18 cellular contexts compared by ENCODE assay signal in the genomic region with DNA sequence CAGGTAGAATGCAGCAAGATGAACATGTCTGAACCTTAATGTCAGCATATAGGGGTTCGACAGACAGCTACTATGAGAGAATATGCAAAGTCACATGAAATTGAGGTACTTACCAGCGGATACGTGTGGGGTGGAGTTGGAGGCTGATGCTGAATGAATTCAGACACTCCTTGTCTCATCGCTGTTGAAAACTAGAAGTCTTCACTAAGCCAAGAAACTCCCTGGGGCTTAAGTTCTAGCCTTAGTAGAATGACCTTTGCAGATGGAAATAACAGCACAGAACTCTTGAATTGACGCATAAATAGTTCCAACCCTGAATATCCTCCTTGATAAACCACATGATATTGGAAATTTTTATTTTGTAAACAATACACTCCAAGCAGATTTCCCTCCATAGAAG. TPM values are rescaled to one million over a fixed set of nuclear protein-coding genes. Genes with fewer than 3 reads are reported as not detected.
A peak's percentile ranks its signal among the peaks of the same experiment; 100 is the strongest.
DNase-seq lines count a peak whose midpoint lies in the region; ATAC-seq and TF ChIP-seq lines count a peak whose summit lies in the region.
"Had no signal": no experiment of that assay in that cellular context is flagged by ENCODE, and none has a peak within 500 bp of the region (broad histone marks: within the 10 kb centered on the region; RNA-seq: fewer than 3 reads in every experiment).

No MANE protein-coding gene starts in this region.

- no peaks in the 10 kb centered on the region for H3K4me1 Mint-ChIP-seq in CD14-positive monocyte

- H3K27me3 ChIP-seq in IMR-90 (ENCODE audit: control insufficient read depth, insufficient read depth, low read length) (no peaks in the 10 kb centered on the region), Karpas-422 (ENCODE audit: low read length) (no peaks in the 10 kb centered on the region), gastrocnemius medialis (no peaks in the 10 kb centered on the region), upper lobe of left lung (no peaks in the 10 kb centered on the region), colonic mucosa (no peaks in the 10 kb centered on the region)
- H3K27me3 ChIP-seq: BE2C had no signal

- peak overlapping the region; percentile 53; the same call in 1 of the 2 replicates for H2BK120ac ChIP-seq in IMR-90 (ENCODE audit: low read depth, low read length)

- no peak for ATAC-seq in IMR-90 (ENCODE audit: low read depth)
- ATAC-seq in left ventricle myocardium superior: peak; percentile 27
- ATAC-seq in gastrocnemius medialis: no peak
- ATAC-seq in upper lobe of left lung (ENCODE audit: low FRiP score in 2 of 2): no peak
- ATAC-seq: HepG2 had no signal

- no peak overlapping the region for H4K8ac ChIP-seq in IMR-90 (ENCODE audit: low read depth in 2 of 2, low read length in 2 of 2)

- H3K4me2 ChIP-seq in IMR-90 (ENCODE audit: low read depth, low read length): no peak overlapping the region
- H3K4me2 ChIP-seq in Karpas-422 (ENCODE audit: low read depth, low read length, poor library complexity, severe bottlenecking): no peak overlapping the region

- 0 out of 2 replicates have a peak, but pooled peaks cover 3% of the 10 kb centered on the region for H3K9me1 ChIP-seq in IMR-90 (ENCODE audit: insufficient read depth, low read length)

- peak overlapping the region; percentile 36 for H4K91ac ChIP-seq in IMR-90 (ENCODE audit: insufficient read depth, low read depth, low read length)

- peak overlapping the region; percentile 36 for H2BK20ac ChIP-seq in IMR-90 (ENCODE audit: low read depth, low read length)

- no peaks in the 10 kb centered on the region for H3K9me2 ChIP-seq in Karpas-422 (replicated peaks; ENCODE audit: insufficient read depth, low read length)

- POLR2A ChIA-PET in IMR-90 (lab: Charles Lee; ENCODE audit: unreplicated experiment): no interaction called here

- H3K18ac ChIP-seq in IMR-90 (ENCODE audit: low read depth, low read length): no peak overlapping the region

- no peak overlapping the region for H3K56ac ChIP-seq in IMR-90 (ENCODE audit: extremely low read depth, insufficient read depth, low read length)

- H2BK15ac ChIP-seq in IMR-90 (ENCODE audit: low read depth, low read length): peak overlapping the region; percentile 79; the same call in 2 of the 3 replicates

- intact Hi-C loops in IMR-90 (cut with micrococcal nuclease): no loop called here
- intact Hi-C loops in left ventricle myocardium superior (cut with micrococcal nuclease): no loop called here
- intact Hi-C loops in gastrocnemius medialis (cut with DNase I; ENCODE audit: low total_unique reads): no loop called here
- intact Hi-C loops in colonic mucosa (cut with DNase I): no loop called here
- intact Hi-C loops in CD14-positive monocyte (cut with micrococcal nuclease): no loop called here

- H4K5ac ChIP-seq in IMR-90 (ENCODE audit: low read depth, low read length): no peak overlapping the region

- TF ChIP-seq POLR2A in IMR-90 (IDR thresholded peaks at IDR 0.05; ENCODE audit: low read depth, low read length) (no peak), gastrocnemius medialis (IDR thresholded peaks at IDR 0.05) (no peak), upper lobe of left lung (IDR thresholded peaks at IDR 0.05) (no peak)

- BruUV-seq in IMR-90 (replicated peaks; lab: Mats Ljungman, UMichigan): no TSS peak

- H4K20me1 ChIP-seq in IMR-90 (ENCODE audit: insufficient read depth, low read length) (no peaks in the 10 kb centered on the region), Karpas-422 (ENCODE audit: insufficient read depth, low read depth, low read length) (no peaks in the 10 kb centered on the region)

- dilution Hi-C loops in IMR-90 (cut with HindIII; ENCODE audit: low sequenced_read_pairs, unreplicated experiment): no loop called here

- no peak overlapping the region for H3K4me3 ChIP-seq in IMR-90 (ENCODE audit: insufficient read depth, low read depth, low read length)
- no peak overlapping the region for H3K4me3 ChIP-seq in Karpas-422 (ENCODE audit: low read length)
- no peak overlapping the region for H3K4me3 ChIP-seq in gastrocnemius medialis
- no peak overlapping the region for H3K4me3 ChIP-seq in upper lobe of left lung
- H3K4me3 ChIP-seq in colonic mucosa: no peak overlapping the region
- H3K4me3 ChIP-seq: GM23248, HAP-1 had no signal

- H3K9ac ChIP-seq in IMR-90 (ENCODE audit: low read depth, low read length) (no peak overlapping the region), Karpas-422 (ENCODE audit: low read length) (no peak overlapping the region), colonic mucosa (ENCODE audit: low read depth in 2 of 2, low read length in 2 of 2) (no peak overlapping the region)
- H3K9ac ChIP-seq: GM23248 had no signal

- H3K79me1 ChIP-seq in IMR-90 (ENCODE audit: low read depth in 1 of 2, low read length in 2 of 2): peaks cover 0 to 4% of the 10 kb centered on the region in 2 experiments; a peak in 1 of 4 replicates

- TF ChIP-seq EP300 in upper lobe of left lung (IDR thresholded peaks at IDR 0.05): no peak

- no peaks in the 10 kb centered on the region for H3K79me2 ChIP-seq in Karpas-422 (ENCODE audit: low read length)

- H3K9me3 Mint-ChIP-seq in CD14-positive monocyte: peaks cover 0 to 10% (median 6%) of the 10 kb centered on the region in 7 donors

- no peak for DNase-seq in IMR-90
- peak; percentile 29 for DNase-seq in Karpas-422
- DNase-seq in left ventricle myocardium superior: no peak
- no peak for DNase-seq in gastrocnemius medialis
- no peak for DNase-seq in upper lobe of left lung
- no peak for DNase-seq in colonic mucosa
- no peak for DNase-seq in CD14-positive monocyte (ENCODE audit: low spot score)
- DNase-seq: ACHN; BE2C; C1 segment of cervical spinal cord; Caco-2; CD4-positive, alpha-beta T cell; DMS153; DMS79; GDM1; GM23248 had no signal

- no peaks in the 10 kb centered on the region for H3K9me3 ChIP-seq in IMR-90 (ENCODE audit: control insufficient read depth, insufficient read depth, low read length)
- no peaks in the 10 kb centered on the region for H3K9me3 ChIP-seq in Karpas-422 (ENCODE audit: low read length)
- H3K9me3 ChIP-seq in gastrocnemius medialis: no peaks in the 10 kb centered on the region
- H3K9me3 ChIP-seq in upper lobe of left lung: no peaks in the 10 kb centered on the region
- H3K9me3 ChIP-seq in colonic mucosa: no peaks in the 10 kb centered on the region
- H3K9me3 ChIP-seq: BE2C, Caco-2, HAP-1 had no signal

- H3K36me3 ChIP-seq in IMR-90 (ENCODE audit: control insufficient read depth, insufficient read depth, low read length) (no peaks in the 10 kb centered on the region), Karpas-422 (ENCODE audit: insufficient read depth, low read length) (no peaks in the 10 kb centered on the region), gastrocnemius medialis (no peaks in the 10 kb centered on the region), upper lobe of left lung (no peaks in the 10 kb centered on the region), colonic mucosa (no peaks in the 10 kb centered on the region)
- H3K36me3 ChIP-seq: BE2C, HAP-1 had no signal

- no peak overlapping the region for H3K27ac Mint-ChIP-seq in CD14-positive monocyte
- H3K27ac Mint-ChIP-seq: CD4-positive, alpha-beta T cell had no signal

- H2AK5ac ChIP-seq in IMR-90 (ENCODE audit: low read depth, low read length): peak overlapping the region; percentile 18

- peak overlapping the region; percentile 54 for H3K4ac ChIP-seq in IMR-90 (ENCODE audit: low read depth, low read length)

- CTCF ChIA-PET in IMR-90 (lab: Yijun Ruan, JAX): no interaction called here

- no peak overlapping the region for H3K4me3 Mint-ChIP-seq in CD14-positive monocyte
- H3K4me3 Mint-ChIP-seq: CD4-positive, alpha-beta T cell had no signal

- H3K27ac ChIP-seq in IMR-90 (ENCODE audit: insufficient read depth, low read length): no peak overlapping the region
- no peak overlapping the region for H3K27ac ChIP-seq in Karpas-422 (ENCODE audit: low read length)
- peak overlapping the region; percentile 15 to 59 (median 52) for H3K27ac ChIP-seq in gastrocnemius medialis
- H3K27ac ChIP-seq in upper lobe of left lung: no peak overlapping the region
- H3K27ac ChIP-seq in colonic mucosa: no peak overlapping the region
- H3K27ac ChIP-seq: GM23248 had no signal

- H2AFZ ChIP-seq in IMR-90 (replicated peaks; ENCODE audit: low read length, poor library complexity) (no peak overlapping the region), Karpas-422 (ENCODE audit: low read length) (no peak overlapping the region)
- H2AFZ ChIP-seq: GM23248 had no signal

- no peak overlapping the region for H3K23ac ChIP-seq in IMR-90 (ENCODE audit: low read depth, low read length)

- H2BK5ac ChIP-seq in IMR-90 (ENCODE audit: low read depth, low read length, poor library complexity, severe bottlenecking): no peak overlapping the region

- peak overlapping the region; percentile 57 for H3K14ac ChIP-seq in IMR-90 (replicated peaks; ENCODE audit: low read depth, low read length)

- H3K36me3 Mint-ChIP-seq in CD14-positive monocyte: no peaks in the 10 kb centered on the region

- no peak for TF ChIP-seq RAD21 in IMR-90 (IDR thresholded peaks at IDR 0.05; ENCODE audit: low read length)

- WGBS in IMR-90 (ENCODE audit: extremely low coverage in 2 of 2, insufficient read length in 1 of 2), 2 experiments: 96% methylated on average over 3 of the region's 5 CpGs; no CpG with 5 or more reads in 1 of the 2 experiments
- 89 to 90% methylated on average over 5 of the region's 5 CpGs for WGBS in upper lobe of left lung, 2 donors

- no peak overlapping the region for H2AK9ac ChIP-seq in IMR-90 (replicated peaks; ENCODE audit: low read depth, low read length, poor library complexity)

- in situ Hi-C loops in IMR-90 (cut with MboI; ENCODE audit: low sequenced_read_pairs) (no loop called here), gastrocnemius medialis (cut with MboI; ENCODE audit: low sequenced_read_pairs in 4 of 4) (no loop called here)

- no peak for TF ChIP-seq CTCF in IMR-90 (conservative IDR thresholded peaks at IDR 0.05; ENCODE audit: low read depth, low read length)
- no peak for TF ChIP-seq CTCF in gastrocnemius medialis (IDR thresholded peaks at IDR 0.05 in 4 of 5, conservative IDR thresholded peaks at IDR 0.05 in 1 of 5)
- no peak for TF ChIP-seq CTCF in upper lobe of left lung (IDR thresholded peaks at IDR 0.05)
- TF ChIP-seq CTCF in colonic mucosa (IDR thresholded peaks at IDR 0.05): no peak
- no peak for TF ChIP-seq CTCF in CD14-positive monocyte (IDR thresholded peaks at IDR 0.05)

- peaks cover 0 to 4% (median 1%) of the 10 kb centered on the region in 3 donors for H3K27me3 Mint-ChIP-seq in CD14-positive monocyte (ENCODE audit: low read depth in 3 of 3)
- H3K27me3 Mint-ChIP-seq: CD4-positive, alpha-beta T cell had no signal

- H3K4me1 ChIP-seq in IMR-90 (ENCODE audit: control insufficient read depth, insufficient read depth, low read length): peaks cover 8% of the 10 kb centered on the region
- H3K4me1 ChIP-seq in Karpas-422 (ENCODE audit: low read length): no peaks in the 10 kb centered on the region
- H3K4me1 ChIP-seq in gastrocnemius medialis: no peaks in the 10 kb centered on the region
- no peaks in the 10 kb centered on the region for H3K4me1 ChIP-seq in upper lobe of left lung
- H3K4me1 ChIP-seq in colonic mucosa: no peaks in the 10 kb centered on the region
- H3K4me1 ChIP-seq: BE2C, Caco-2 had no signal

RNA-seq across cellular contexts. Expression of gene MYOCD, which starts 32.9 kb away (rescaled TPM):
- total RNA-seq in IMR-90 (2012; rRNA removed) (19.7 and 20.1 TPM in 2 replicates), left ventricle myocardium superior (35.7 TPM), gastrocnemius medialis (1 to 10 TPM in 2 of 4 donors, under 1 TPM in 2; 0.36 to 2.7 (median 1.2) TPM), upper lobe of left lung (1 to 10 TPM in 4 of 6 donors, under 1 TPM in 2; 0.89 to 5.2 (median 1.6) TPM), colonic mucosa (10 to 100 TPM in 1 of 2 donors, 1 to 10 TPM in 1; 1.1 to 20.5 TPM)
- polyA plus RNA-seq in IMR-90 (2012; rRNA removed) (10.6 and 12.4 TPM in 2 replicates), CD14-positive monocyte (not detected)
- polyA plus RNA-seq in IMR-90 (2012; cell fraction: cytosol; rRNA removed): 5.4 TPM in 2 replicates
- polyA plus RNA-seq in IMR-90 (2012; cell fraction: nucleus; rRNA removed; ENCODE audit: low replicate concordance): 8.7 and 10.9 TPM in 2 replicates
- not detected in 2 replicates for total RNA-seq in Karpas-422 (2014; rRNA removed; shearing (Covaris generic); ENCODE audit: low replicate concordance)
- total RNA-seq: CD4-positive, alpha-beta T cell; HepG2 had no signal
- polyA plus RNA-seq: HepG2 had no signal

Comparison
In these comparisons a context has a peak if more than half of its experiments do, and no peak if none do; other contexts are left out.
1. H3K27ac ChIP-seq: peak in gastrocnemius medialis (4 of 4); none in IMR-90 (single experiment), Karpas-422 (single experiment), upper lobe of left lung (0 of 4) and colonic mucosa (single experiment).